In the genomic region with DNA sequence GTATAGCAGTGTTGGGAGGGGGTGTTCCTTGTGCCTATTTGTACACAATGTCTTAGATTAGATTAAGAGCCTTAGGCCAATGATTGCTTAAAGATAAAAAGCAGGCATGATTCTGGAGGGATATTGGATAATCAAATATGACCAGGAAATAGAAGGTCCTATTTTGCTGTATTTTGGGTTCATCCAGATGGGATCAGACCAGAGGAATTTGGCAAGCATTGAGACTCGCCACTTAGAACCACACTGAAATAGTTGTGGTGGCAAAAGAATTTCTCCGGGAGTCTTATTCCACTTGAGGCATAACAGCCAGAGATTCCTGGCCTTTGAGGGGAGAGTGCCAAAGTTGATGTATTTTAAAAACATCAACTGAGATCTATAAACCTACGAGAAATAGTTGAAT, we compare ENCODE assay signal across 11 cellular contexts.
DNase-seq lines count a peak whose midpoint lies in the region; ATAC-seq, FAIRE-seq and TF ChIP-seq lines count a peak whose summit lies in the region.
"Had no signal": no experiment of that assay in that cellular context is flagged by ENCODE, and none has a peak within 500 bp of the region (broad histone marks: within the 10 kb centered on the region; RNA-seq: fewer than 3 reads in every experiment).

No MANE protein-coding gene starts in this region.

- no peaks in the 10 kb centered on the region for H3K27me3 Mint-ChIP-seq in glutamatergic neuron (ENCODE audit: unreplicated experiment)
- H3K27me3 Mint-ChIP-seq: activated naive CD4-positive, alpha-beta T cell treated with anti-CD3 and anti-CD28 coated beads, Interleukin-2, amount 10 ng/mL, durations not matched to agents 7 days and 5 days had no signal

- no peak for TF ChIP-seq CTCF in HEK293 (tag by site-specific recombination; IDR thresholded peaks at IDR 0.05)
- TF ChIP-seq CTCF in ascending aorta (IDR thresholded peaks at IDR 0.05): no peak
- no peak for TF ChIP-seq CTCF in keratinocyte (optimal IDR thresholded peaks at IDR 0.05 in 1 of 3, IDR thresholded peaks at IDR 0.05 in 1 of 3, conservative IDR thresholded peaks at IDR 0.05 in 1 of 3; ENCODE audit: extremely low read depth in 1 of 3, insufficient read depth in 2 of 3, low read length in 3 of 3)
- TF ChIP-seq CTCF in suprapubic skin (IDR thresholded peaks at IDR 0.05): no peak
- no peak for TF ChIP-seq CTCF in glutamatergic neuron (IDR thresholded peaks at IDR 0.05; ENCODE audit: partially characterized antibody, unreplicated experiment)

- WGBS in suprapubic skin: 29% methylated on average over 3 of the region's 3 CpGs

- no peak overlapping the region for H3K4me3 Mint-ChIP-seq in glutamatergic neuron (ENCODE audit: unreplicated experiment)
- H3K4me3 Mint-ChIP-seq: activated naive CD4-positive, alpha-beta T cell treated with anti-CD3 and anti-CD28 coated beads, Interleukin-2, amount 10 ng/mL, durations not matched to agents 7 days and 5 days; T-helper 2 cell treated with Interferon-gamma antibody and Interleukin-4, amounts not matched to agents 5 μg/mL and 100 μg/mL, for 36 hours had no signal

- no peaks in the 10 kb centered on the region for H3K9me1 ChIP-seq in keratinocyte (ENCODE audit: control insufficient read depth, extremely low read depth, insufficient read depth, low read length)

- H3K36me3 ChIP-seq in HEK293 (ENCODE audit: control insufficient read depth in 2 of 2, insufficient read depth in 1 of 2, low read length in 2 of 2) (no peaks in the 10 kb centered on the region), ascending aorta (no peaks in the 10 kb centered on the region), keratinocyte (ENCODE audit: control insufficient read depth in 2 of 2, extremely low read depth in 1 of 2, insufficient read depth in 2 of 2, low read length in 2 of 2) (no peaks in the 10 kb centered on the region), suprapubic skin (no peaks in the 10 kb centered on the region)

- no peak overlapping the region for H2AFZ ChIP-seq in keratinocyte (ENCODE audit: control insufficient read depth, low read length)

- H3K9me3 ChIP-seq in HEK293 (ENCODE audit: control insufficient read depth, insufficient read depth, low read depth, low read length) (no peaks in the 10 kb centered on the region), ascending aorta (peaks cover 0 to 19% of the 10 kb centered on the region in 2 donors), keratinocyte (ENCODE audit: control insufficient read depth, low read depth, low read length) (no peaks in the 10 kb centered on the region), suprapubic skin (no peaks in the 10 kb centered on the region)

- ATAC-seq in HG03342 (IDR thresholded peaks at IDR 0.05; ENCODE audit: unreplicated experiment): no peak

- H3K4me1 ChIP-seq in HEK293 (ENCODE audit: control insufficient read depth, insufficient read depth, low read length) (peaks cover 22% of the 10 kb centered on the region), ascending aorta (peaks cover 0 to 18% of the 10 kb centered on the region in 2 donors), keratinocyte (ENCODE audit: control insufficient read depth, extremely low read depth, insufficient read depth, low read length) (peaks cover 64% of the 10 kb centered on the region), suprapubic skin (peaks cover 57% of the 10 kb centered on the region)

- H3K9ac ChIP-seq in keratinocyte (ENCODE audit: control insufficient read depth, extremely low read depth, insufficient read depth, low read length): peak overlapping the region; percentile 0

- peaks cover 4% of the 10 kb centered on the region for H3K4me1 Mint-ChIP-seq in glutamatergic neuron (ENCODE audit: low read depth, unreplicated experiment)
- H3K4me1 Mint-ChIP-seq: activated naive CD4-positive, alpha-beta T cell treated with anti-CD3 and anti-CD28 coated beads, Interleukin-2, amount 10 ng/mL, durations not matched to agents 7 days and 5 days had no signal

- dilution Hi-C loops in keratinocyte (cut with MboI; ENCODE audit: extremely low pct_ligation_motif_present, low sequenced_read_pairs): no loop called here

- H3K4me3 ChIP-seq in HEK293 (ENCODE audit: low read depth, low read length): no peak overlapping the region
- H3K4me3 ChIP-seq in ascending aorta: no peak overlapping the region
- H3K4me3 ChIP-seq in keratinocyte (ENCODE audit: control insufficient read depth in 2 of 3, extremely low read depth in 1 of 3, insufficient read depth in 2 of 3, low read depth in 1 of 3, low read length in 3 of 3): peak overlapping the region in 1 of 3 experiments; percentile 32
- no peak overlapping the region for H3K4me3 ChIP-seq in suprapubic skin

- TF ChIP-seq POLR2A in suprapubic skin (IDR thresholded peaks at IDR 0.05): no peak

- H4K20me1 ChIP-seq in keratinocyte (ENCODE audit: control insufficient read depth, extremely low read depth, insufficient read depth, low read length): no peaks in the 10 kb centered on the region

- H3K9me3 Mint-ChIP-seq in glutamatergic neuron (ENCODE audit: unreplicated experiment): no peaks in the 10 kb centered on the region

- peak overlapping the region; percentile 55 for H3K4me2 ChIP-seq in keratinocyte (ENCODE audit: control insufficient read depth, extremely low read depth, insufficient read depth, low read depth, low read length)

- no peak for TF ChIP-seq EP300 in suprapubic skin (IDR thresholded peaks at IDR 0.05)

- POLR2A ChIA-PET in HEK293 (lab: Yijun Ruan, JAX): no interaction called here

- H3K27ac Mint-ChIP-seq in glutamatergic neuron (ENCODE audit: unreplicated experiment): no peak overlapping the region
- H3K27ac Mint-ChIP-seq: activated naive CD4-positive, alpha-beta T cell treated with anti-CD3 and anti-CD28 coated beads, Interleukin-2, amount 10 ng/mL, durations not matched to agents 7 days and 5 days; T-helper 2 cell treated with Interferon-gamma antibody and Interleukin-4, amounts not matched to agents 5 μg/mL and 100 μg/mL, for 36 hours had no signal

- peak; percentile 93 for FAIRE-seq in keratinocyte (lab: Jason Lieb, UNC)
- FAIRE-seq: GM18507 had no signal

- H3K27ac ChIP-seq in HEK293 (ENCODE audit: extremely low read depth, low read depth, low read length) (no peak overlapping the region), ascending aorta (peak overlapping the region; percentile 12 to 22), keratinocyte (ENCODE audit: control insufficient read depth, insufficient read depth, low read length) (peak overlapping the region; percentile 67), suprapubic skin (peak overlapping the region; percentile 83)

- intact Hi-C loops in ascending aorta (cut with DNase I): loop anchor here (10.0 kb wide), 2 partner anchors 88 to 398 kb away; no protein-coding TSS in a partner anchor

- H3K27me3 ChIP-seq in ascending aorta (no peaks in the 10 kb centered on the region), keratinocyte (ENCODE audit: control insufficient read depth, extremely low read depth, insufficient read depth, low read length) (no peaks in the 10 kb centered on the region), suprapubic skin (no peaks in the 10 kb centered on the region)

- peaks cover 8% of the 10 kb centered on the region for H3K36me3 Mint-ChIP-seq in glutamatergic neuron (ENCODE audit: unreplicated experiment)

- no peak for DNase-seq in ascending aorta (ENCODE audit: low spot score in 2 of 2)
- peak; percentile 48 for DNase-seq in keratinocyte (ENCODE audit: low read depth, low spot score)
- no peak for DNase-seq in suprapubic skin (ENCODE audit: low spot score in 2 of 2)
- DNase-seq in medulla oblongata (ENCODE audit: extremely low spot score): no peak
- no peak for DNase-seq in cerebellar nuclear complex (lab: John Stamatoyannopoulos, UW)
- no peak for DNase-seq in glutamatergic neuron
- DNase-seq: activated naive CD4-positive, alpha-beta T cell treated with anti-CD3 and anti-CD28 coated beads, Interleukin-2, amount 10 ng/mL, durations not matched to agents 7 days and 5 days had no signal

- H3K79me2 ChIP-seq in keratinocyte (ENCODE audit: control insufficient read depth, insufficient read depth, low read length): no peaks in the 10 kb centered on the region

- CTCF ChIA-PET in HEK293 (lab: Yijun Ruan, JAX): no interaction called here

TF ChIP-seq in HEK293, 187 proteins besides CTCF, POLR2A, EP300 and RAD21:
- TF ChIP-seq, protein P1, sequence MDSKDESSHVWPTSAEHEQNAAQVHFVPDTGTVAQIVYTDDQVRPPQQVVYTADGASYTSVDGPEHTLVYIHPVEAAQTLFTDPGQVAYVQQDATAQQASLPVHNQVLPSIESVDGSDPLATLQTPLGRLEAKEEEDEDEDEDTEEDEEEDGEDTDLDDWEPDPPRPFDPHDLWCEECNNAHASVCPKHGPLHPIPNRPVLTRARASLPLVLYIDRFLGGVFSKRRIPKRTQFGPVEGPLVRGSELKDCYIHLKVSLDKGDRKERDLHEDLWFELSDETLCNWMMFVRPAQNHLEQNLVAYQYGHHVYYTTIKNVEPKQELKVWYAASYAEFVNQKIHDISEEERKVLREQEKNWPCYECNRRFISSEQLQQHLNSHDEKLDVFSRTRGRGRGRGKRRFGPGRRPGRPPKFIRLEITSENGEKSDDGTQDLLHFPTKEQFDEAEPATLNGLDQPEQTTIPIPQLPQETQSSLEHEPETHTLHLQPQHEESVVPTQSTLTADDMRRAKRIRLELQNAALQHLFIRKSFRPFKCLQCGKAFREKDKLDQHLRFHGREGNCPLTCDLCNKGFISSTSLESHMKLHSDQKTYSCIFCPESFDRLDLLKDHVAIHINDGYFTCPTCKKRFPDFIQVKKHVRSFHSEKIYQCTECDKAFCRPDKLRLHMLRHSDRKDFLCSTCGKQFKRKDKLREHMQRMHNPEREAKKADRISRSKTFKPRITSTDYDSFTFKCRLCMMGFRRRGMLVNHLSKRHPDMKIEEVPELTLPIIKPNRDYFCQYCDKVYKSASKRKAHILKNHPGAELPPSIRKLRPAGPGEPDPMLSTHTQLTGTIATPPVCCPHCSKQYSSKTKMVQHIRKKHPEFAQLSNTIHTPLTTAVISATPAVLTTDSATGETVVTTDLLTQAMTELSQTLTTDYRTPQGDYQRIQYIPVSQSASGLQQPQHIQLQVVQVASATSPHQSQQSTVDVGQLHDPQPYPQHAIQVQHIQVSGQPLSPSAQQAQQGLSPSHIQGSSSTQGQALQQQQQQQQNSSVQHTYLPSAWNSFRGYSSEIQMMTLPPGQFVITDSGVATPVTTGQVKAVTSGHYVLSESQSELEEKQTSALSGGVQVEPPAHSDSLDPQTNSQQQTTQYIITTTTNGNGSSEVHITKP (tag by site-specific recombination; IDR thresholded peaks at IDR 0.05): peak; percentile 56
- TF ChIP-seq ZNF341 (tag by site-specific recombination; IDR thresholded peaks at IDR 0.05; ENCODE audit: low read depth): no peak
TF ChIP-seq in HEK293: peak in this region for 1.
